Comparison of ENCODE assay signal across 27 cellular contexts in genomic region chr17:33668516-33668915, GRCh38.
DNase-seq lines count a peak whose midpoint lies in the region; ATAC-seq, FAIRE-seq and TF ChIP-seq lines count a peak whose summit lies in the region.
"Had no signal": no experiment of that assay in that cellular context is flagged by ENCODE, and none has a peak within 500 bp of the region (broad histone marks: within the 10 kb centered on the region; RNA-seq: fewer than 3 reads in every experiment).

No MANE protein-coding gene starts in this region.

- in situ Hi-C loops in HepG2 (cut with HindIII; ENCODE audit: extremely low pct_ligation_motif_present, low pct_unique_long_range_greater_than_20kb) = no loop called here

- no peaks in the 10 kb centered on the region for H3K36me3 ChIP-seq in HepG2 (replicated peaks in 1 of 2; ENCODE audit: control insufficient read depth in 1 of 2, insufficient read depth in 2 of 2, low read length in 2 of 2)
- no peaks in the 10 kb centered on the region for H3K36me3 ChIP-seq in right lobe of liver
- no peaks in the 10 kb centered on the region for H3K36me3 ChIP-seq in endodermal cell (ENCODE audit: control insufficient read depth, insufficient read depth, low read length)
- no peaks in the 10 kb centered on the region for H3K36me3 ChIP-seq in lower lobe of right lung
- H3K36me3 ChIP-seq: BE2C, HAP-1 had no signal

- TF ChIP-seq CTCF in HepG2 (CRISPR knock-in tag; IDR thresholded peaks at IDR 0.05) (no peak), right lobe of liver (IDR thresholded peaks at IDR 0.05) (no peak), endodermal cell (conservative IDR thresholded peaks at IDR 0.05) (no peak), lower lobe of right lung (IDR thresholded peaks at IDR 0.05) (no peak)

- 37% methylated on average over 3 of the region's 3 CpGs for WGBS in HepG2 (ENCODE audit: low lambda C conversion rate)
- WGBS in right lobe of liver (ENCODE audit: insufficient coverage, low coverage, low lambda C conversion rate, missing lambda C conversion rate) = no CpG with 5 or more reads among the region's 3 CpGs
- 88 to 95% methylated on average over 3 of the region's 3 CpGs for WGBS in endodermal cell (ENCODE audit: insufficient coverage in 1 of 2, insufficient read length in 1 of 2), 2 experiments

- ATAC-seq in HepG2 = no peak
- ATAC-seq in right lobe of liver = no peak
- no peak for ATAC-seq in T-helper 17 cell
- no peak for ATAC-seq in lower lobe of right lung
- ATAC-seq: CD8-positive, alpha-beta T cell; GM12878 had no signal

- CTCF ChIA-PET in HepG2 (lab: Yijun Ruan, JAX; ENCODE audit: low intra/inter-chr PET ratio, low total read pairs) = no interaction called here

- no peaks in the 10 kb centered on the region for H3K9me3 ChIP-seq in HepG2 (ENCODE audit: low read length)
- no peaks in the 10 kb centered on the region for H3K9me3 ChIP-seq in right lobe of liver
- H3K9me3 ChIP-seq in T-helper 17 cell (ENCODE audit: control insufficient read depth, low read length, poor library complexity, severe bottlenecking) = no peaks in the 10 kb centered on the region
- no peaks in the 10 kb centered on the region for H3K9me3 ChIP-seq in endodermal cell (ENCODE audit: control insufficient read depth, low read length)
- no peaks in the 10 kb centered on the region for H3K9me3 ChIP-seq in lower lobe of right lung
- H3K9me3 ChIP-seq: BE2C, HAP-1 had no signal

- H3K4me1 Mint-ChIP-seq in T-helper 17 cell (peaks cover 16% of the 10 kb centered on the region), endodermal cell (peaks cover 2% of the 10 kb centered on the region)

- TF ChIP-seq EP300 in HepG2 (IDR thresholded peaks at IDR 0.05; ENCODE audit: low read depth in 2 of 2, low read length in 2 of 2) (no peak), HepG2 (CRISPR knock-in tag; IDR thresholded peaks at IDR 0.05; ENCODE audit: borderline replicate concordance) (no peak)

- FAIRE-seq in HepG2 (lab: Jason Lieb, UNC) = no peak
- FAIRE-seq: A204.1, D721Med, GM12878, GM19239, H54 had no signal

- BruUV-seq in HepG2 (replicated peaks; lab: Mats Ljungman, UMichigan) = no TSS peak

- no peaks in the 10 kb centered on the region for H3K79me2 ChIP-seq in HepG2 (ENCODE audit: insufficient read depth, low read length)

- no peak overlapping the region for H2AFZ ChIP-seq in HepG2 (ENCODE audit: low read length)

- no peak overlapping the region for H3K9ac ChIP-seq in HepG2 (ENCODE audit: insufficient read depth, low read depth, low read length)
- no peak overlapping the region for H3K9ac ChIP-seq in endodermal cell (ENCODE audit: extremely low read depth, low read length, poor library complexity, severe bottlenecking)

- H3K4me3 ChIP-seq in HepG2 (replicated peaks in 1 of 3; ENCODE audit: insufficient read depth in 1 of 3, low read depth in 2 of 3, low read length in 3 of 3) = no peak overlapping the region
- H3K4me3 ChIP-seq in right lobe of liver = no peak overlapping the region
- H3K4me3 ChIP-seq in endodermal cell (ENCODE audit: low read length) = no peak overlapping the region
- no peak overlapping the region for H3K4me3 ChIP-seq in lower lobe of right lung
- H3K4me3 ChIP-seq: GM12878, HAP-1 had no signal

- no peak for TF ChIP-seq RAD21 in HepG2 (CRISPR knock-in tag; IDR thresholded peaks at IDR 0.05)

- H3K4me1 ChIP-seq in HepG2 (ENCODE audit: insufficient read depth, low read length) (no peaks in the 10 kb centered on the region), right lobe of liver (no peaks in the 10 kb centered on the region), endodermal cell (ENCODE audit: control insufficient read depth, insufficient read depth, low read length) (no peaks in the 10 kb centered on the region), lower lobe of right lung (peaks cover 12% of the 10 kb centered on the region)
- H3K4me1 ChIP-seq: BE2C, HAP-1 had no signal

- POLR2A ChIA-PET in HepG2 (lab: Yijun Ruan, JAX) = no interaction called here

- TF ChIP-seq POLR2A in HepG2 (IDR thresholded peaks at IDR 0.05; ENCODE audit: insufficient read depth in 1 of 2, low read depth in 2 of 2, low read length in 2 of 2) (no peak), right lobe of liver (IDR thresholded peaks at IDR 0.05) (no peak)

- intact Hi-C loops in HepG2 (cut with micrococcal nuclease; ENCODE audit: unreplicated experiment) (no loop called here), right lobe of liver (cut with DNase I) (no loop called here), lower lobe of right lung (cut with DNase I) (no loop called here)

- no peak overlapping the region for H3K27ac ChIP-seq in HepG2 (ENCODE audit: extremely low read length, insufficient read depth, low read length)
- no peak overlapping the region for H3K27ac ChIP-seq in right lobe of liver
- H3K27ac ChIP-seq in endodermal cell (ENCODE audit: low read depth, low read length) = no peak overlapping the region
- H3K27ac ChIP-seq in lower lobe of right lung = no peak overlapping the region
- H3K27ac ChIP-seq: 22Rv1, C4-2B had no signal

- H3K4me3 Mint-ChIP-seq in T-helper 17 cell (no peak overlapping the region), endodermal cell (no peak overlapping the region)
- H3K4me3 Mint-ChIP-seq: CD4-positive, CD25-positive, alpha-beta regulatory T cell; CD8-positive, alpha-beta T cell; HFFc6 had no signal

- peaks cover 29% of the 10 kb centered on the region for H3K27me3 Mint-ChIP-seq in T-helper 17 cell
- peaks cover 4% of the 10 kb centered on the region for H3K27me3 Mint-ChIP-seq in endodermal cell (ENCODE audit: insufficient read depth)
- H3K27me3 Mint-ChIP-seq: CD4-positive, CD25-positive, alpha-beta regulatory T cell had no signal

- no peaks in the 10 kb centered on the region for H4K20me1 ChIP-seq in HepG2 (ENCODE audit: insufficient read depth, low read length)

- H3K27ac Mint-ChIP-seq in T-helper 17 cell = peak overlapping the region; percentile 81
- H3K27ac Mint-ChIP-seq in endodermal cell = no peak overlapping the region
- H3K27ac Mint-ChIP-seq: CD4-positive, CD25-positive, alpha-beta regulatory T cell; CD8-positive, alpha-beta T cell; HFFc6 had no signal

- no peaks in the 10 kb centered on the region for H3K9me3 Mint-ChIP-seq in endodermal cell
- H3K9me3 Mint-ChIP-seq: CD8-positive, alpha-beta T cell had no signal

- H3K36me3 Mint-ChIP-seq in T-helper 17 cell (ENCODE audit: low read depth) (peaks cover 4% of the 10 kb centered on the region), endodermal cell (ENCODE audit: low read depth) (no peaks in the 10 kb centered on the region)
- H3K36me3 Mint-ChIP-seq: CD4-positive, CD25-positive, alpha-beta regulatory T cell; CD8-positive, alpha-beta T cell had no signal

- no peak overlapping the region for H3K4me2 ChIP-seq in HepG2 (ENCODE audit: low read depth, low read length)

- no peaks in the 10 kb centered on the region for H3K27me3 ChIP-seq in HepG2 (ENCODE audit: control insufficient read depth in 1 of 2, insufficient read depth in 2 of 2, low read length in 2 of 2)
- no peaks in the 10 kb centered on the region for H3K27me3 ChIP-seq in right lobe of liver
- H3K27me3 ChIP-seq in endodermal cell (ENCODE audit: control insufficient read depth, insufficient read depth, low read length, poor library complexity, severe bottlenecking) = peaks cover 5% of the 10 kb centered on the region
- H3K27me3 ChIP-seq in lower lobe of right lung (ENCODE audit: low read depth) = no peaks in the 10 kb centered on the region

- DNase-seq in HepG2 (ENCODE audit: low spot score) = no peak
- DNase-seq in right lobe of liver = no peak
- DNase-seq in T-helper 17 cell = no peak
- peak; percentile 17 for DNase-seq in endodermal cell
- no peak for DNase-seq in activated gamma-delta T cell (lab: John Stamatoyannopoulos, UW)
- no peak for DNase-seq in COR-L47 (lab: John Stamatoyannopoulos, UW)
- no peak for DNase-seq in lower lobe of right lung
- DNase-seq in NCI-H510A treated with DMSO at 0.1 percent for 48 hours (lab: John Stamatoyannopoulos, UW) = no peak
- DNase-seq: ACHN; AML-193; BE2C; CD4-positive, CD25-positive, alpha-beta regulatory T cell; CD8-positive, alpha-beta T cell; DMS 273 treated with DMSO at 0.1 percent for 48 hours; DMS79; EL; GDM1; GOT3; HFFc6 had no signal

TF ChIP-seq in HepG2, 621 proteins besides CTCF, POLR2A, EP300 and RAD21:
- TF ChIP-seq ARNT (IDR thresholded peaks at IDR 0.05) = no peak
- TF ChIP-seq GLI4 (CRISPR knock-in tag; IDR thresholded peaks at IDR 0.05; ENCODE audit: borderline replicate concordance) = no peak
- peak; percentile 56 for TF ChIP-seq MAFF (IDR thresholded peaks at IDR 0.05; ENCODE audit: low read depth, low read length)
- TF ChIP-seq MAFK (conservative IDR thresholded peaks at IDR 0.05 in 1 of 2, IDR thresholded peaks at IDR 0.05 in 1 of 2; ENCODE audit: low read length in 2 of 2) = peak; percentile 60 to 76
TF ChIP-seq in HepG2: peak in this region for 2.
